Comparison of ENCODE assay signal across 8 cellular contexts in the genomic region with DNA sequence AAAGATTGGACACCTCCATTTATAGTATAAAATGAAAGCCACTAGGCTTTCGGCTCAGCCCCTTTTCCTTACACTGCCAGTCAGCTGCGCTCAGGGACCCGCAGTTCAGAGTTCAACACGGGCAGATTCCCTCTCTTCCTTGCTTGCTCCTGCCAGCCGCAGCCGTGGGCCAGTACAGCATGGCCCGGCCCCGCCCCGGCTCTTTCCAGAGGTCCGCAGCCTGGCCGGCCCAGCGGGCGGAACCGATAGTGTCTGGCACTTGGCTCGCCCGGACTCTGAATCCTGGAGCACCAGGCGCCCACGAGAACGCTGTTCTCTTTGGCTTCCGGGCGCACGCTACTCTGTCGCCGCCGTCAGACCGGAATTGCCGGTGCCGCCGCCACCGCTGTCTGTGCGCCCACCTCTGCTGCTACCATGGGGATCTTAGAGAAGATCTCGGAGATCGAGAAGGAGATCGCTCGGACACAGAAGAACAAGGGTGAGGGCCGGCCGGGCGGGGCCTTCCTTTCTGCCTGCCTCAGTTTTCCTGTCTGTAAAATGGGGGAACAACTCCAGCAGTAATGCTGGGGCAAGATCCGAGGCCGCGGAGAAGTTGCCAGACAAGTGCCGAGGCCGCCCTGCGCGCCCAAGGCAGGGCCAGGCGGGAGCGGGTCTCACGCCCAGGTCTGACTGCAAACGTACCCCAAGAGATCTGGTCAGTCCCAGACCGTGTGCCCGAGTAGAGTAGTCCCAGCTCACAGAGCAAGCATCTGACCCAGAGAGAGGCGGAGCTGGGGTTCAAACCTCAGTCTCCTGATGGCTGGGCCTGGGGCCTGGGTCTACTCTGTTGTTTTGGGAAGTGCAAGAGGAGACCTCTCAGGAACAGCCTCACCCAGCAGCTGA.
DNase-seq lines count a peak whose midpoint lies in the region; ATAC-seq lines count a peak whose summit lies in the region.

A gene with protein sequence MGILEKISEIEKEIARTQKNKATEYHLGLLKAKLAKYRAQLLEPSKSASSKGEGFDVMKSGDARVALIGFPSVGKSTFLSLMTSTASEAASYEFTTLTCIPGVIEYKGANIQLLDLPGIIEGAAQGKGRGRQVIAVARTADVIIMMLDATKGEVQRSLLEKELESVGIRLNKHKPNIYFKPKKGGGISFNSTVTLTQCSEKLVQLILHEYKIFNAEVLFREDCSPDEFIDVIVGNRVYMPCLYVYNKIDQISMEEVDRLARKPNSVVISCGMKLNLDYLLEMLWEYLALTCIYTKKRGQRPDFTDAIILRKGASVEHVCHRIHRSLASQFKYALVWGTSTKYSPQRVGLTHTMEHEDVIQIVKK (plus strand): TSS at position 339 of the 882 bp plus-strand sequence. CDS start 76 bp downstream, at position 415.

- ATAC-seq in GM18498 (IDR thresholded peaks at IDR 0.05; ENCODE audit: unreplicated experiment) (peak; percentile 79), HG02943 (IDR thresholded peaks at IDR 0.05; ENCODE audit: low read depth, unreplicated experiment) (peak; percentile 73)

- DNase-seq in NCI-H2029 treated with DMSO at 0.1 percent for 48 hours (lab: John Stamatoyannopoulos, UW) (peak; percentile 40), T1000 (lab: John Stamatoyannopoulos, UW) (peak; percentile 86), astrocyte of the hippocampus (ENCODE audit: low read depth, low spot score) (peak; percentile 97), hippocampal formation (lab: John Stamatoyannopoulos, UW) (peak; percentile 68 to 87), retina (peak; percentile 98), NCI-H1105 (lab: John Stamatoyannopoulos, UW) (no peak)
